ENCODE assay signal across 8 cellular contexts in the genomic region with DNA sequence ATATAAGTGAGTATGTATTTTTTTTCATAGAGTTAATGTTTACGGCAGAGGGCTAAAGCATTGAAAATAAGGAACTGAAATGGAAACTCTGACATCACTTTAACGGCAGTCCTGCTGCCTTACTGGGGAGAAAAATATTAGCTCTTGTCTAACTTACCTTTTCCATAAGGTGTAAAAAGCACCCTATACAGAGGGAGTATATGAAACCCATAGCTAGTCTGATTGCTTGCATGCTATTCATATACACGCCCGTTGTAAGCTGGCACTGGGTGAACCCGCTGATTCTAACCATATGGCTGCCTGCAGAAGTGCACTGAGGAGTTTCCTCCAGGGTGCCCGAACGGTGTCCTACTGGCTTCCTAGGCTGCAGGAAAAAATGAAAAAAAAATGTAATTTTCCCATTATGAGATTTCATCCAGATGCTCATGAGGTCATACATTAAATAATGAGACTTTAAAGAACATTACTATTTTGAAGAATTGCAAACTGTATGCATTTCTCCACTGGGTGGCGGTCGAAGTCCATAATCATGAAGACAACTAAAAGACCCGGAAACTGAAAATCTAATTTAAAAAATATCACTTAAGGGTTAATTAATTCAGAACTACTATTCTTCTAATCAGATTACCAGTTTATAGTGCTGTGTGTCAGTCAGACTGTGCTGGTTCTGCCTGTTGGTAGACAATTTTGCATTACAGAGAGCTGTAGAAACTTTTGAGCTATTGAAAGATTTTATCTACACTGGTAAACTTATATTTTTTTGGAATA.
DNase-seq lines count a peak whose midpoint lies in the region; ATAC-seq and TF ChIP-seq lines count a peak whose summit lies in the region.

No MANE protein-coding gene starts in this region.

- no peaks in the 10 kb centered on the region for H3K9me3 ChIP-seq in esophagus squamous epithelium
- no peaks in the 10 kb centered on the region for H3K9me3 ChIP-seq in neuronal stem cell (replicated peaks in 1 of 2; ENCODE audit: control insufficient read depth in 2 of 2, insufficient read depth in 1 of 2, low read depth in 1 of 2, low read length in 2 of 2)

- H3K4me2 ChIP-seq in neuronal stem cell (ENCODE audit: insufficient read depth, low read length, poor library complexity, severe bottlenecking): no peak overlapping the region

- H3K79me2 ChIP-seq in ACC112 (ENCODE audit: control insufficient read depth, insufficient read depth, low read length, unreplicated experiment): no peaks in the 10 kb centered on the region

- H3K4me3 ChIP-seq in ACC112 (ENCODE audit: low read depth, low read length) (peak overlapping the region; percentile 57), esophagus squamous epithelium (no peak overlapping the region), neuronal stem cell (ENCODE audit: low read length in 2 of 2) (no peak overlapping the region)

- peak in 5 of 6 experiments; percentile 23 to 51 (median 37) for TF ChIP-seq CTCF in esophagus squamous epithelium (IDR thresholded peaks at IDR 0.05)

- ATAC-seq in GM18508 (IDR thresholded peaks at IDR 0.05; ENCODE audit: insufficient read depth, unreplicated experiment) (peak; percentile 82), HG02885 (IDR thresholded peaks at IDR 0.05; ENCODE audit: poor library complexity, unreplicated experiment) (peak; percentile 86)

- no peak overlapping the region for H2AFZ ChIP-seq in ACC112 (ENCODE audit: low read length, unreplicated experiment)
- H2AFZ ChIP-seq in neuronal stem cell (ENCODE audit: low read length): no peak overlapping the region

- H3K27ac ChIP-seq in ACC112 (ENCODE audit: low read depth, low read length) (no peak overlapping the region), esophagus squamous epithelium (no peak overlapping the region), neuronal stem cell (replicated peaks; ENCODE audit: low read length) (no peak overlapping the region)

- H3K27me3 ChIP-seq in ACC112 (ENCODE audit: insufficient read depth, low read length) (peaks cover 69% of the 10 kb centered on the region), esophagus squamous epithelium (no peaks in the 10 kb centered on the region), neuronal stem cell (ENCODE audit: control insufficient read depth in 3 of 3, insufficient read depth in 3 of 3, low read depth in 1 of 3, low read length in 3 of 3) (no peaks in the 10 kb centered on the region)

- H3K14ac ChIP-seq in neuronal stem cell (ENCODE audit: low read length): no peak overlapping the region

- H2BK15ac ChIP-seq in neuronal stem cell (ENCODE audit: low read length): no peak overlapping the region

- H3K9ac ChIP-seq in neuronal stem cell (ENCODE audit: low read depth, low read length, poor library complexity): no peak overlapping the region

- H3K4me1 ChIP-seq in ACC112 (ENCODE audit: control insufficient read depth, insufficient read depth, low read length, unreplicated experiment) (no peaks in the 10 kb centered on the region), esophagus squamous epithelium (no peaks in the 10 kb centered on the region), neuronal stem cell (ENCODE audit: control insufficient read depth in 2 of 2, insufficient read depth in 1 of 2, low read depth in 1 of 2, low read length in 2 of 2) (no peaks in the 10 kb centered on the region)

- H2BK120ac ChIP-seq in neuronal stem cell (ENCODE audit: low read depth, low read length): no peak overlapping the region

- TF ChIP-seq POLR2A in esophagus squamous epithelium (IDR thresholded peaks at IDR 0.05): no peak

- H3K36me3 ChIP-seq in ACC112 (ENCODE audit: insufficient read depth, low read length) (no peaks in the 10 kb centered on the region), esophagus squamous epithelium (no peaks in the 10 kb centered on the region), neuronal stem cell (replicated peaks in 1 of 2; ENCODE audit: control insufficient read depth in 2 of 2, insufficient read depth in 2 of 2, low read length in 2 of 2) (no peaks in the 10 kb centered on the region)

- no peaks in the 10 kb centered on the region for H3K79me1 ChIP-seq in neuronal stem cell (ENCODE audit: low read depth, low read length)

- no peak overlapping the region for H4K8ac ChIP-seq in neuronal stem cell (ENCODE audit: low read depth, low read length)

- H2BK5ac ChIP-seq in neuronal stem cell (ENCODE audit: low read length): no peak overlapping the region

- no peak overlapping the region for H3K4ac ChIP-seq in neuronal stem cell (ENCODE audit: low read length)

- H4K91ac ChIP-seq in neuronal stem cell (ENCODE audit: low read depth, low read length, poor library complexity): no peak overlapping the region

- no peak overlapping the region for H2AK5ac ChIP-seq in neuronal stem cell (ENCODE audit: low read depth, low read length)

- WGBS in esophagus squamous epithelium, 2 donors: 32 to 52% methylated on average over 10 of the region's 10 CpGs
- WGBS in neuronal stem cell (ENCODE audit: extremely low coverage in 2 of 2, insufficient read length in 2 of 2, insufficient replicate concordance in 1 of 2), 2 donors: no CpG with 5 or more reads among the region's 10 CpGs

- DNase-seq in NOMO-1 treated with dmso at 0.1 percent for 144 hours (lab: John Stamatoyannopoulos, UW; ENCODE audit: unreplicated experiment) (peak; percentile 12), esophagus squamous epithelium (lab: John Stamatoyannopoulos, UW) (no peak), SHP77 treated with DMSO at 0.1 percent for 48 hours (lab: John Stamatoyannopoulos, UW) (no peak), neuronal stem cell (ENCODE audit: low spot score) (no peak), COLO829 (ENCODE audit: low spot score) (no peak)

- H2BK12ac ChIP-seq in neuronal stem cell (ENCODE audit: low read length): no peak overlapping the region

- H3K18ac ChIP-seq in neuronal stem cell (ENCODE audit: low read length): no peak overlapping the region

- intact Hi-C loops in esophagus squamous epithelium (cut with DNase I): no loop called here

- H3K23ac ChIP-seq in neuronal stem cell (ENCODE audit: low read depth, low read length, poor library complexity): no peak overlapping the region
